23 cellular contexts compared by ENCODE assay signal in the genomic region with DNA sequence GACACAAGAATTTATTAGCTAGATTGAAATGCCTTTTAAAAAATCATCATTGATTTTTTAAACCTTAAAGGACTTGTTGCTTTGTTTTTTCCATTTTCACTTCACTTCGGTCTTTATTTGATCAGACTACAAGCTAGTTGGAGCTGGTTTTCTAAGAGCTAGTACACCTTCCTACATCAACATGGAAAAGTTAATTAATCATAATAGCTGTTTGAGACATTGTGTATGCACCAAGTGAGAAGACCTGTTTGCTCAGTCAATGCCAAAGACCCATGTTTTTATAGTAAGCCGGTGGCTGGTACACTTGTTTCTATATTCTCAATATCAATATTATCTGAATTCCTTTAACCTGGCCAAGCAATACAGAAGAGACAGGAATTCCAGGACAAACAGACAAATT.
"Had no signal": no experiment of that assay in that cellular context is flagged by ENCODE, and none has a peak within 500 bp of the region (broad histone marks: within the 10 kb centered on the region; RNA-seq: fewer than 3 reads in every experiment).

No MANE protein-coding gene starts in this region.

- DNase-seq: activated CD4-positive, alpha-beta memory T cell treated with anti-CD3 and anti-CD28 coated beads, Interleukin-2, amount 10 ng/mL, durations not matched to agents 7 days and 5 days; activated CD4-positive, alpha-beta T cell treated with anti-CD3 and anti-CD28 coated beads for 1 hour; activated CD4-positive, alpha-beta T cell treated with anti-CD3 and anti-CD28 coated beads, Interleukin-2, amount 10 ng/mL, durations not matched to agents 7 days and 5 days; activated naive CD4-positive, alpha-beta T cell; activated T-cell treated with anti-CD3 and anti-CD28 coated beads, Interleukin-2, amount 50 U/mL, for 4 hours; central memory CD4-positive, alpha-beta T cell; esophagus squamous epithelium; foreskin melanocyte; left ventricle myocardium inferior; mesendoderm; right lobe of liver; stimulated activated CD4-positive, alpha-beta T cell treated with anti-CD3 and anti-CD28 coated beads, Interleukin-4, amount 100 ng/mL, for 1 hour; stimulated activated naive CD8-positive, alpha-beta T cell treated with anti-CD3 and anti-CD28 coated beads, Interleukin-15, Interleukin-2, amounts not matched to agents 100 U/mL and 50 U/mL, for 24 hours; T-helper 17 cell; uterus had no signal

- H3K27ac ChIP-seq: breast epithelium, left ventricle myocardium inferior, right lobe of liver, thoracic aorta, uterus had no signal

- H3K9me3 ChIP-seq: breast epithelium, esophagus squamous epithelium, left ventricle myocardium inferior, right lobe of liver, thoracic aorta, uterus had no signal

- H3K4me3 ChIP-seq: breast epithelium, esophagus squamous epithelium, left ventricle myocardium inferior, lung, right lobe of liver, thoracic aorta, uterus had no signal

- H3K9me3 Mint-ChIP-seq: activated CD4-positive, alpha-beta memory T cell treated with anti-CD3 and anti-CD28 coated beads, Interleukin-2, amount 10 ng/mL, durations not matched to agents 7 days and 5 days; activated CD4-positive, alpha-beta T cell treated with anti-CD3 and anti-CD28 coated beads, Interleukin-2, amount 10 ng/mL, durations not matched to agents 7 days and 5 days; activated naive CD4-positive, alpha-beta T cell treated with anti-CD3 and anti-CD28 coated beads, Interleukin-2, amount 50 U/mL, for 72 hours; activated T-cell treated with anti-CD3 and anti-CD28 coated beads, Interleukin-2, amount 50 U/mL, for 4 hours; activated T-helper 2 cell treated with anti-CD3 and anti-CD28 coated beads, Interferon-gamma antibody, Interleukin-2, Interleukin-4, amounts not matched to agents 10 μg/mL and 5 μg/mL and 100 μg/mL, durations not matched to agents 14 hours and 24 hours and 36 hours; natural killer cell treated with Interleukin-12 subunit alpha and Interleukin-12 subunit beta and Interleukin-15 and Interleukin-18, amount 100 ng/mL, for 72 hours; type B pancreatic cell; WTC11 had no signal

- H3K27ac Mint-ChIP-seq: activated CD4-positive, alpha-beta memory T cell treated with anti-CD3 and anti-CD28 coated beads, Interleukin-2, amount 10 ng/mL, durations not matched to agents 7 days and 5 days; activated CD4-positive, alpha-beta T cell treated with anti-CD3 and anti-CD28 coated beads, Interleukin-2, amount 10 ng/mL, durations not matched to agents 7 days and 5 days; activated naive CD4-positive, alpha-beta T cell treated with anti-CD3 and anti-CD28 coated beads, Interleukin-2, amount 50 U/mL, for 72 hours; activated T-helper 2 cell treated with anti-CD3 and anti-CD28 coated beads, Interferon-gamma antibody, Interleukin-2, Interleukin-4, amounts not matched to agents 10 μg/mL and 5 μg/mL and 100 μg/mL, durations not matched to agents 14 hours and 24 hours and 36 hours; natural killer cell treated with Interleukin-12 subunit alpha and Interleukin-12 subunit beta and Interleukin-15 and Interleukin-18, amount 100 ng/mL, for 72 hours; T-helper 17 cell; type B pancreatic cell; WTC11 had no signal

- H3K27me3 Mint-ChIP-seq: T-helper 17 cell had no signal

- H3K4me3 Mint-ChIP-seq: activated CD4-positive, alpha-beta memory T cell treated with anti-CD3 and anti-CD28 coated beads, Interleukin-2, amount 10 ng/mL, durations not matched to agents 7 days and 5 days; activated CD4-positive, alpha-beta T cell treated with anti-CD3 and anti-CD28 coated beads, Interleukin-2, amount 10 ng/mL, durations not matched to agents 7 days and 5 days; activated T-cell treated with anti-CD3 and anti-CD28 coated beads, Interleukin-2, amount 50 U/mL, for 4 hours; natural killer cell treated with Interleukin-12 subunit alpha and Interleukin-12 subunit beta and Interleukin-15 and Interleukin-18, amount 100 ng/mL, for 72 hours; T-helper 17 cell; type B pancreatic cell; WTC11 had no signal

- H3K36me3 Mint-ChIP-seq: activated naive CD4-positive, alpha-beta T cell treated with anti-CD3 and anti-CD28 coated beads, Interleukin-2, amount 50 U/mL, for 72 hours; natural killer cell treated with Interleukin-12 subunit alpha and Interleukin-12 subunit beta and Interleukin-15 and Interleukin-18, amount 100 ng/mL, for 72 hours; type B pancreatic cell; WTC11 had no signal

- H3K36me3 ChIP-seq: breast epithelium, esophagus squamous epithelium, left ventricle myocardium inferior, right lobe of liver, thoracic aorta, uterus had no signal

- H3K4me1 ChIP-seq: breast epithelium, left ventricle myocardium inferior, uterus had no signal

- ATAC-seq: activated naive CD4-positive, alpha-beta T cell treated with anti-CD3 and anti-CD28 coated beads, Interleukin-2, amount 50 U/mL, for 72 hours; activated T-cell treated with anti-CD3 and anti-CD28 coated beads, Interleukin-2, amount 50 U/mL, for 4 hours; natural killer cell treated with Interleukin-12 subunit alpha and Interleukin-12 subunit beta and Interleukin-15 and Interleukin-18, amount 100 ng/mL, for 72 hours; right lobe of liver; stimulated activated naive CD8-positive, alpha-beta T cell treated with anti-CD3 and anti-CD28 coated beads, Interleukin-15, Interleukin-2, amounts not matched to agents 100 U/mL and 50 U/mL, for 24 hours; T-helper 17 cell; WTC11 had no signal

- H3K27me3 ChIP-seq: breast epithelium, esophagus squamous epithelium, right lobe of liver, uterus had no signal
